In the genomic region with DNA sequence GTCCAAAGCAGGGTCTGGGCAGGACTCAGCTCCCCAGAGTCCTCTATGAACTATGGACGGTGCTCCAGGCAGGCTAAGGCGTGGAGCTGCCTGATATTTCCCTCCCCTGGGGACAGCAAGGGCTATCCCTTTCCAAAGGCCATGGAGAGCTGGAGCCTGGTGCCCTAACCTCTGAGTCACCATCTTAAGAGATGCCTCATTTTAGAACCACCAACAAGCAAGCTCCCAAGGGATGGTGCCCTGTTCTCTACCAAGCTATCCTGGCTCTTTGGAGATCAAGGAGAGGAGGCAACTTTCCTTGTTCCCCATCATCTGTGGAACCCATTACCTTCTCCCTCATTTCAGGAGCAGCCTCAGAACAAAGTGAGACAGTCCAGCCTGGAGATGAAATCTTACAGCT, we compare ENCODE assay signal across 25 cellular contexts. TPM values are rescaled to one million over a fixed set of nuclear protein-coding genes. Genes with fewer than 3 reads are reported as not detected.
DNase-seq lines count a peak whose midpoint lies in the region; ATAC-seq and FAIRE-seq lines count a peak whose summit lies in the region.
"Had no signal": no experiment of that assay in that cellular context is flagged by ENCODE, and none has a peak within 500 bp of the region (broad histone marks: within the 10 kb centered on the region; RNA-seq: fewer than 3 reads in every experiment).

No MANE protein-coding gene starts in this region.

- H3K27ac Mint-ChIP-seq in CD4-positive, CD25-positive, alpha-beta regulatory T cell = peak overlapping the region; percentile 20 to 100 (median 80)
- H3K27ac Mint-ChIP-seq in CD8-positive, alpha-beta memory T cell = peak overlapping the region in 7 of 8 donors; percentile 26 to 100 (median 74)
- peak overlapping the region; percentile 28 for H3K27ac Mint-ChIP-seq in activated T-helper 2 cell treated with anti-CD3 and anti-CD28 coated beads, Interferon-gamma antibody, Interleukin-2, Interleukin-4, amounts not matched to agents 10 μg/mL and 5 μg/mL and 100 μg/mL, durations not matched to agents 14 hours and 24 hours and 36 hours

- H3K4me3 ChIP-seq in CD4-positive, CD25-positive, alpha-beta regulatory T cell (ENCODE audit: low read depth, low read length) = no peak overlapping the region
- no peak overlapping the region for H3K4me3 ChIP-seq in CD8-positive, alpha-beta memory T cell (ENCODE audit: low read length)
- H3K4me3 ChIP-seq: prostate gland had no signal

- no peak for DNase-seq in CD4-positive, CD25-positive, alpha-beta regulatory T cell
- no peak for DNase-seq in CD8-positive, alpha-beta memory T cell
- DNase-seq in activated T-helper 2 cell treated with anti-CD3 and anti-CD28 coated beads, Interferon-gamma antibody, Interleukin-2, Interleukin-4, amounts not matched to agents 10 μg/mL and 5 μg/mL and 100 μg/mL, durations not matched to agents 14 hours and 24 hours and 36 hours (ENCODE audit: low spot score) = no peak
- peak; percentile 50 for DNase-seq in myocyte (ENCODE audit: low read depth)
- no peak for DNase-seq in central memory CD4-positive, alpha-beta T cell
- DNase-seq in urothelium cell line (ENCODE audit: low spot score) = no peak
- DNase-seq: activated CD4-positive, alpha-beta T cell treated with anti-CD3 and anti-CD28 coated beads, Interleukin-2, amount 10 ng/mL, durations not matched to agents 7 days and 5 days; activated CD8-positive, alpha-beta memory T cell treated with anti-CD3 and anti-CD28 coated beads, Interleukin-2, amount 50 U/mL, for 48 hours; activated gamma-delta T cell treated with Interleukin-2 at 50 U/mL for 16 hours; aorta; Caco-2; foreskin keratinocyte; Karpas-422; midbrain; NCI-H1105; NCI-H2029 treated with DMSO at 0.1 percent for 48 hours; NCI-H345; PC-3; SIG-M5 had no signal

- FAIRE-seq in urothelium cell line (lab: Jason Lieb, UNC) = no peak
- FAIRE-seq: endothelial cell of umbilical vein had no signal

- H3K4me1 Mint-ChIP-seq in CD4-positive, CD25-positive, alpha-beta regulatory T cell = peaks cover 15 to 95% (median 47%) of the 10 kb centered on the region in 4 donors
- H3K4me1 Mint-ChIP-seq in CD8-positive, alpha-beta memory T cell = peaks cover 75 to 99% (median 91%) of the 10 kb centered on the region in 3 donors
- peaks cover 49% of the 10 kb centered on the region for H3K4me1 Mint-ChIP-seq in activated T-helper 2 cell treated with anti-CD3 and anti-CD28 coated beads, Interferon-gamma antibody, Interleukin-2, Interleukin-4, amounts not matched to agents 10 μg/mL and 5 μg/mL and 100 μg/mL, durations not matched to agents 14 hours and 24 hours and 36 hours (ENCODE audit: low read depth)

- CTCF ChIA-PET in CD8-positive, alpha-beta memory T cell (lab: Charles Lee) = interaction anchor here (0.8 to 3.1 kb wide), 10 partner anchors 9 to 42 kb away, joined by 3 to 19 read pairs (median 4); a partner anchor contains a TSS

- H3K4me3 Mint-ChIP-seq in CD4-positive, CD25-positive, alpha-beta regulatory T cell = peak overlapping the region in 2 of 4 donors; percentile 38 to 40
- no peak overlapping the region for H3K4me3 Mint-ChIP-seq in CD8-positive, alpha-beta memory T cell
- no peak overlapping the region for H3K4me3 Mint-ChIP-seq in activated T-helper 2 cell treated with anti-CD3 and anti-CD28 coated beads, Interferon-gamma antibody, Interleukin-2, Interleukin-4, amounts not matched to agents 10 μg/mL and 5 μg/mL and 100 μg/mL, durations not matched to agents 14 hours and 24 hours and 36 hours (ENCODE audit: low read depth)
- H3K4me3 Mint-ChIP-seq: activated CD4-positive, alpha-beta T cell treated with anti-CD3 and anti-CD28 coated beads, Interleukin-2, amount 10 ng/mL, durations not matched to agents 7 days and 5 days; neural crest cell; stimulated activated effector memory CD8-positive, alpha-beta T cell treated with anti-CD3 and anti-CD28 coated beads, Interleukin-12 subunit alpha, Interleukin-12 subunit beta, amount 100 ng/mL, for 72 hours had no signal

- peaks cover 91% of the 10 kb centered on the region for H3K36me3 ChIP-seq in CD4-positive, CD25-positive, alpha-beta regulatory T cell (ENCODE audit: control insufficient read depth, insufficient read depth, low read length)
- peaks cover 72% of the 10 kb centered on the region for H3K36me3 ChIP-seq in CD8-positive, alpha-beta memory T cell (ENCODE audit: insufficient read depth, low read length)
- H3K36me3 ChIP-seq: prostate gland had no signal

- H3K9me3 Mint-ChIP-seq in CD4-positive, CD25-positive, alpha-beta regulatory T cell = no peaks in the 10 kb centered on the region
- no peaks in the 10 kb centered on the region for H3K9me3 Mint-ChIP-seq in CD8-positive, alpha-beta memory T cell
- H3K9me3 Mint-ChIP-seq in activated T-helper 2 cell treated with anti-CD3 and anti-CD28 coated beads, Interferon-gamma antibody, Interleukin-2, Interleukin-4, amounts not matched to agents 10 μg/mL and 5 μg/mL and 100 μg/mL, durations not matched to agents 14 hours and 24 hours and 36 hours = no peaks in the 10 kb centered on the region
- H3K9me3 Mint-ChIP-seq: activated CD4-positive, alpha-beta T cell treated with anti-CD3 and anti-CD28 coated beads, Interleukin-2, amount 10 ng/mL, durations not matched to agents 7 days and 5 days; neural crest cell; stimulated activated effector memory CD8-positive, alpha-beta T cell treated with anti-CD3 and anti-CD28 coated beads, Interleukin-12 subunit alpha, Interleukin-12 subunit beta, amount 100 ng/mL, for 72 hours had no signal

- intact Hi-C loops in activated T-helper 2 cell treated with anti-CD3 and anti-CD28 coated beads, Interferon-gamma antibody, Interleukin-2, Interleukin-4, amounts not matched to agents 10 μg/mL and 5 μg/mL and 100 μg/mL, durations not matched to agents 14 hours and 24 hours and 36 hours (cut with micrococcal nuclease) = no loop called here

- POLR2A ChIA-PET in CD8-positive, alpha-beta memory T cell (lab: Charles Lee) = interaction anchor here (1.4 to 2.4 kb wide), 3 partner anchors 9 to 16 kb away, joined by 5 to 17 read pairs (median 9); a partner anchor contains a TSS

- H3K27ac ChIP-seq in CD4-positive, CD25-positive, alpha-beta regulatory T cell (ENCODE audit: insufficient read depth, low read length, poor library complexity, severe bottlenecking) = no peak overlapping the region
- H3K27ac ChIP-seq in CD8-positive, alpha-beta memory T cell (ENCODE audit: low read depth, low read length) = no peak overlapping the region
- H3K27ac ChIP-seq: foreskin keratinocyte, prostate gland had no signal

- H3K4me1 ChIP-seq in CD4-positive, CD25-positive, alpha-beta regulatory T cell (ENCODE audit: control insufficient read depth, insufficient read depth, low read length, poor library complexity, severe bottlenecking) = peaks cover 50% of the 10 kb centered on the region
- peaks cover 64% of the 10 kb centered on the region for H3K4me1 ChIP-seq in CD8-positive, alpha-beta memory T cell (ENCODE audit: insufficient read depth, low read length)
- H3K4me1 ChIP-seq: Caco-2 had no signal

- ATAC-seq in CD4-positive, CD25-positive, alpha-beta regulatory T cell (ENCODE audit: low read depth in 2 of 2) = no peak
- no peak for ATAC-seq in HG03135 (IDR thresholded peaks at IDR 0.05; ENCODE audit: unreplicated experiment)
- ATAC-seq: foreskin keratinocyte; left lobe of liver; PC-3; stimulated activated effector memory CD8-positive, alpha-beta T cell treated with anti-CD3 and anti-CD28 coated beads, Interleukin-12 subunit alpha, Interleukin-12 subunit beta, amount 100 ng/mL, for 72 hours had no signal

- H3K27me3 Mint-ChIP-seq in CD4-positive, CD25-positive, alpha-beta regulatory T cell = no peaks in the 10 kb centered on the region
- no peaks in the 10 kb centered on the region for H3K27me3 Mint-ChIP-seq in CD8-positive, alpha-beta memory T cell
- H3K27me3 Mint-ChIP-seq in activated T-helper 2 cell treated with anti-CD3 and anti-CD28 coated beads, Interferon-gamma antibody, Interleukin-2, Interleukin-4, amounts not matched to agents 10 μg/mL and 5 μg/mL and 100 μg/mL, durations not matched to agents 14 hours and 24 hours and 36 hours (ENCODE audit: low read depth) = no peaks in the 10 kb centered on the region
- H3K27me3 Mint-ChIP-seq: activated CD4-positive, alpha-beta T cell treated with anti-CD3 and anti-CD28 coated beads, Interleukin-2, amount 10 ng/mL, durations not matched to agents 7 days and 5 days had no signal

- peaks cover 81% of the 10 kb centered on the region for H3K36me3 Mint-ChIP-seq in CD4-positive, CD25-positive, alpha-beta regulatory T cell
- peaks cover 24 to 98% (median 38%) of the 10 kb centered on the region in 3 donors for H3K36me3 Mint-ChIP-seq in CD8-positive, alpha-beta memory T cell
- peaks cover 96% of the 10 kb centered on the region for H3K36me3 Mint-ChIP-seq in activated T-helper 2 cell treated with anti-CD3 and anti-CD28 coated beads, Interferon-gamma antibody, Interleukin-2, Interleukin-4, amounts not matched to agents 10 μg/mL and 5 μg/mL and 100 μg/mL, durations not matched to agents 14 hours and 24 hours and 36 hours (ENCODE audit: low read depth)

- H3K27me3 ChIP-seq in CD4-positive, CD25-positive, alpha-beta regulatory T cell (ENCODE audit: control insufficient read depth, insufficient read depth, low read length) = no peaks in the 10 kb centered on the region
- H3K27me3 ChIP-seq in CD8-positive, alpha-beta memory T cell (ENCODE audit: insufficient read depth, low read length, poor library complexity, severe bottlenecking) = no peaks in the 10 kb centered on the region
- H3K27me3 ChIP-seq: foreskin keratinocyte had no signal

- H3K9me3 ChIP-seq in CD4-positive, CD25-positive, alpha-beta regulatory T cell (ENCODE audit: control insufficient read depth in 2 of 2, low read length in 2 of 2) = no peaks in the 10 kb centered on the region
- no peaks in the 10 kb centered on the region for H3K9me3 ChIP-seq in CD8-positive, alpha-beta memory T cell (ENCODE audit: low read length)
- H3K9me3 ChIP-seq: Caco-2, prostate gland had no signal

RNA-seq across cellular contexts. Expression of a gene that starts 15.7 kb away (rescaled TPM):
- 6.6 TPM for total RNA-seq in CD4-positive, CD25-positive, alpha-beta regulatory T cell
- polyA plus RNA-seq in CD4-positive, CD25-positive, alpha-beta regulatory T cell = 1 to 10 TPM; 4.0 to 5.0 (median 4.1) TPM
- total RNA-seq in CD8-positive, alpha-beta memory T cell = 1 to 10 TPM; 4.4 to 5.8 TPM
- polyA plus RNA-seq in CD8-positive, alpha-beta memory T cell = 2.6 TPM
- total RNA-seq in activated T-helper 2 cell treated with anti-CD3 and anti-CD28 coated beads, Interferon-gamma antibody, Interleukin-2, Interleukin-4, amounts not matched to agents 10 μg/mL and 5 μg/mL and 100 μg/mL, durations not matched to agents 14 hours and 24 hours and 36 hours = 3.3 and 4.5 TPM in 2 replicates
- 4.0 and 5.2 TPM in 2 replicates for total RNA-seq in myocyte
- 10.6 TPM for polyA plus RNA-seq in myocyte (2012)

Comparison
In these comparisons a context has a peak if more than half of its experiments do, and no peak if none do; other contexts are left out.
1. H3K27ac Mint-ChIP-seq: peak in every context shown above with its lines; median percentile 80 in CD4-positive, CD25-positive, alpha-beta regulatory T cell; 74 in CD8-positive, alpha-beta memory T cell; 28 in activated T-helper 2 cell treated with anti-CD3 and anti-CD28 coated beads, Interferon-gamma antibody, Interleukin-2, Interleukin-4, amounts not matched to agents 10 μg/mL and 5 μg/mL and 100 μg/mL, durations not matched to agents 14 hours and 24 hours and 36 hours.